Comparison of ENCODE assay signal across 16 cellular contexts in genomic region chr15:41487802-41488201, GRCh38. TPM values are rescaled to one million over a fixed set of nuclear protein-coding genes. Genes with fewer than 3 reads are reported as not detected.
DNase-seq lines count a peak whose midpoint lies in the region; ATAC-seq and TF ChIP-seq lines count a peak whose summit lies in the region.
"Had no signal": no experiment of that assay in that cellular context is flagged by ENCODE, and none has a peak within 500 bp of the region (broad histone marks: within the 10 kb centered on the region; RNA-seq: fewer than 3 reads in every experiment).

No MANE protein-coding gene starts in this region.

- CTCF ChIA-PET in activated CD8-positive, alpha-beta memory T cell treated with anti-CD3 and anti-CD28 coated beads, Interleukin-2, amount 10 ng/mL, durations not matched to agents 7 days and 5 days (lab: Charles Lee) = no interaction called here
- CTCF ChIA-PET in activated CD4-positive, alpha-beta memory T cell treated with anti-CD3 and anti-CD28 coated beads for 36 hours (lab: Charles Lee) = no interaction called here

- intact Hi-C loops in activated CD4-positive, alpha-beta memory T cell treated with anti-CD3 and anti-CD28 coated beads for 36 hours (cut with micrococcal nuclease) = no loop called here
- intact Hi-C loops in posterior vena cava (cut with DNase I) (no loop called here), dorsolateral prefrontal cortex (cut with DNase I) (no loop called here)

- H3K27me3 Mint-ChIP-seq in activated CD8-positive, alpha-beta memory T cell treated with anti-CD3 and anti-CD28 coated beads, Interleukin-2, amount 10 ng/mL, durations not matched to agents 7 days and 5 days = peaks cover 20% of the 10 kb centered on the region
- peaks cover 9% of the 10 kb centered on the region for H3K27me3 Mint-ChIP-seq in activated CD4-positive, alpha-beta memory T cell treated with anti-CD3 and anti-CD28 coated beads for 36 hours

- H3K27ac Mint-ChIP-seq in activated CD8-positive, alpha-beta memory T cell treated with anti-CD3 and anti-CD28 coated beads, Interleukin-2, amount 10 ng/mL, durations not matched to agents 7 days and 5 days = peak overlapping the region; percentile 73
- H3K27ac Mint-ChIP-seq in activated CD4-positive, alpha-beta memory T cell treated with anti-CD3 and anti-CD28 coated beads for 36 hours = peak overlapping the region; percentile 57

- H3K4me3 ChIP-seq in dorsolateral prefrontal cortex = no peak overlapping the region
- H3K4me3 ChIP-seq: A549 had no signal

- H3K4me1 Mint-ChIP-seq in activated CD8-positive, alpha-beta memory T cell treated with anti-CD3 and anti-CD28 coated beads, Interleukin-2, amount 10 ng/mL, durations not matched to agents 7 days and 5 days = peaks cover 57% of the 10 kb centered on the region
- peaks cover 50% of the 10 kb centered on the region for H3K4me1 Mint-ChIP-seq in activated CD4-positive, alpha-beta memory T cell treated with anti-CD3 and anti-CD28 coated beads for 36 hours (ENCODE audit: low read depth)

- no peak for TF ChIP-seq CTCF in dorsolateral prefrontal cortex (IDR thresholded peaks at IDR 0.05 in 54 of 56, conservative IDR thresholded peaks at IDR 0.05 in 2 of 56; ENCODE audit: low read depth in 1 of 56, partially characterized antibody in 56 of 56)

- H3K27ac ChIP-seq in dorsolateral prefrontal cortex = no peak overlapping the region
- H3K27ac ChIP-seq: VCaP had no signal

- H3K36me3 Mint-ChIP-seq in activated CD8-positive, alpha-beta memory T cell treated with anti-CD3 and anti-CD28 coated beads, Interleukin-2, amount 10 ng/mL, durations not matched to agents 7 days and 5 days = peaks cover 11% of the 10 kb centered on the region
- H3K36me3 Mint-ChIP-seq in activated CD4-positive, alpha-beta memory T cell treated with anti-CD3 and anti-CD28 coated beads for 36 hours = peaks cover 4% of the 10 kb centered on the region

- no peak for DNase-seq in activated CD8-positive, alpha-beta memory T cell treated with anti-CD3 and anti-CD28 coated beads, Interleukin-2, amount 10 ng/mL, durations not matched to agents 7 days and 5 days
- DNase-seq in activated CD8-positive, alpha-beta memory T cell treated with anti-CD3 and anti-CD28 coated beads for 24 hours = no peak
- DNase-seq in activated CD4-positive, alpha-beta memory T cell treated with anti-CD3 and anti-CD28 coated beads for 36 hours = peak; percentile 59
- DNase-seq in posterior vena cava (ENCODE audit: low spot score) = peak; percentile 29
- no peak for DNase-seq in NCI-H748 (lab: John Stamatoyannopoulos, UW; ENCODE audit: unreplicated experiment)
- DNase-seq in DMS 273 treated with DMSO at 0.1 percent for 48 hours (lab: John Stamatoyannopoulos, UW) = no peak
- no peak for DNase-seq in dorsolateral prefrontal cortex
- DNase-seq: caudate nucleus; GDM1; islet precursor cell; NCI-H1092; NCI-H2171 treated with DMSO at 0.1 percent for 48 hours; NK-92 treated with Interleukin-12 subunit alpha and Interleukin-12 subunit beta, amount 100 ng/mL, for 24 hours had no signal

- ATAC-seq in activated CD8-positive, alpha-beta memory T cell treated with anti-CD3 and anti-CD28 coated beads, Interleukin-2, amount 10 ng/mL, durations not matched to agents 7 days and 5 days = no peak
- peak; percentile 14 for ATAC-seq in esophagus mucosa
- ATAC-seq: A549 had no signal

- H3K27me3 ChIP-seq in dorsolateral prefrontal cortex = peaks cover 0 to 18% (median 0%) of the 10 kb centered on the region in 45 donors

- no peaks in the 10 kb centered on the region for H3K9me3 Mint-ChIP-seq in activated CD8-positive, alpha-beta memory T cell treated with anti-CD3 and anti-CD28 coated beads, Interleukin-2, amount 10 ng/mL, durations not matched to agents 7 days and 5 days (ENCODE audit: low read depth)
- H3K9me3 Mint-ChIP-seq in activated CD4-positive, alpha-beta memory T cell treated with anti-CD3 and anti-CD28 coated beads for 36 hours = peaks cover 3% of the 10 kb centered on the region

- H3K4me3 Mint-ChIP-seq in activated CD8-positive, alpha-beta memory T cell treated with anti-CD3 and anti-CD28 coated beads, Interleukin-2, amount 10 ng/mL, durations not matched to agents 7 days and 5 days = peak overlapping the region; percentile 18
- peak overlapping the region; percentile 20 for H3K4me3 Mint-ChIP-seq in activated CD4-positive, alpha-beta memory T cell treated with anti-CD3 and anti-CD28 coated beads for 36 hours

- POLR2A ChIA-PET in activated CD4-positive, alpha-beta memory T cell treated with anti-CD3 and anti-CD28 coated beads for 36 hours (lab: Charles Lee) = interaction anchor here (0.5 kb wide), 1 partner anchor 151 kb away, joined by 4 read pairs; no protein-coding TSS in a partner anchor

RNA-seq across cellular contexts. Expression of gene ITPKA, which starts 5.9 kb away (rescaled TPM):
- under 1 TPM in 1 of 2 experiments, not detected in 1; 0.52 TPM for total RNA-seq in activated CD8-positive, alpha-beta memory T cell treated with anti-CD3 and anti-CD28 coated beads, Interleukin-2, amount 10 ng/mL, durations not matched to agents 7 days and 5 days
- 1 to 10 TPM; 3.5 to 4.7 TPM for total RNA-seq in activated CD4-positive, alpha-beta memory T cell treated with anti-CD3 and anti-CD28 coated beads for 36 hours
- total RNA-seq in esophagus mucosa (0.16 TPM), posterior vena cava (under 1 TPM; 0.28 to 0.33 TPM), dorsolateral prefrontal cortex (100 to 1,000 TPM in 3 of 120 experiments, 10 to 100 TPM in 117; 10.7 to 128 (median 50.0) TPM)

RNA-seq across cellular contexts. Expression of gene LTK, which starts 25.8 kb away (rescaled TPM):
- under 1 TPM; 0.20 to 0.30 TPM for total RNA-seq in activated CD8-positive, alpha-beta memory T cell treated with anti-CD3 and anti-CD28 coated beads, Interleukin-2, amount 10 ng/mL, durations not matched to agents 7 days and 5 days
- total RNA-seq in activated CD4-positive, alpha-beta memory T cell treated with anti-CD3 and anti-CD28 coated beads for 36 hours = under 1 TPM; 0.29 to 0.34 TPM
- total RNA-seq in esophagus mucosa = 0.12 TPM
- under 1 TPM; 0.24 to 0.46 TPM for total RNA-seq in posterior vena cava
- 1 to 10 TPM in 112 of 120 experiments, under 1 TPM in 8; 0.15 to 7.3 (median 2.6) TPM for total RNA-seq in dorsolateral prefrontal cortex

RNA-seq across cellular contexts. Expression of gene RPAP1, which starts 56.3 kb away (rescaled TPM):
- total RNA-seq in activated CD8-positive, alpha-beta memory T cell treated with anti-CD3 and anti-CD28 coated beads, Interleukin-2, amount 10 ng/mL, durations not matched to agents 7 days and 5 days = 10 to 100 TPM; 38.2 to 40.0 TPM
- 10 to 100 TPM; 45.0 to 49.9 TPM for total RNA-seq in activated CD4-positive, alpha-beta memory T cell treated with anti-CD3 and anti-CD28 coated beads for 36 hours
- total RNA-seq in esophagus mucosa (25.5 TPM), posterior vena cava (10 to 100 TPM; 16.3 to 19.9 TPM), dorsolateral prefrontal cortex (10 to 100 TPM; 24.8 to 60.8 (median 39.0) TPM)

Comparison
In these comparisons a context has a peak if more than half of its experiments do, and no peak if none do; other contexts are left out.
1. DNase-seq: peak in activated CD4-positive, alpha-beta memory T cell treated with anti-CD3 and anti-CD28 coated beads for 36 hours (single experiment) and posterior vena cava (single experiment); none in activated CD8-positive, alpha-beta memory T cell treated with anti-CD3 and anti-CD28 coated beads, Interleukin-2, amount 10 ng/mL, durations not matched to agents 7 days and 5 days (single experiment), activated CD8-positive, alpha-beta memory T cell treated with anti-CD3 and anti-CD28 coated beads for 24 hours (single experiment), NCI-H748 (single experiment), DMS 273 treated with DMSO at 0.1 percent for 48 hours (single experiment) and dorsolateral prefrontal cortex (0 of 10).